ENCODE assay signal across 8 cellular contexts in genomic region chr7:85186521-85187241, GRCh38. TPM values are rescaled to one million over a fixed set of nuclear protein-coding genes. Genes with fewer than 3 reads are reported as not detected.
DNase-seq lines count a peak whose midpoint lies in the region; ATAC-seq and TF ChIP-seq lines count a peak whose summit lies in the region.

Gene SEMA3D, minus strand, starts transcription at chr7:85187056. Its CDS starts 65,165 bp downstream, at chr7:85121891.

- no peak for TF ChIP-seq POLR2A in Peyer's patch (IDR thresholded peaks at IDR 0.05)

- peak within 1 kb of the TSS; percentile 79 to 90 (median 86) for H3K4me3 Mint-ChIP-seq in IgD-negative memory B cell

- peaks cover 4 to 8% (median 8%) of the 10 kb centered on the region in 3 donors for H3K4me1 Mint-ChIP-seq in IgD-negative memory B cell

- no peaks in the 10 kb centered on the region for H3K4me1 ChIP-seq in Peyer's patch

- H3K36me3 Mint-ChIP-seq in IgD-negative memory B cell = no peaks in the 10 kb centered on the region

- peak within 1 kb of the TSS; percentile 44 to 67 (median 54) for H3K4me3 ChIP-seq in Peyer's patch
- H3K4me3 ChIP-seq in coronary artery = peak within 1 kb of the TSS; percentile 82

- H3K27ac Mint-ChIP-seq in IgD-negative memory B cell = peak within 1 kb of the TSS in 1 of 3 donors; percentile 74

- H3K36me3 ChIP-seq in Peyer's patch = no peaks in the 10 kb centered on the region

- no peak for DNase-seq in activated CD4-positive, CD25-positive, alpha-beta regulatory T cell (lab: John Stamatoyannopoulos, UW)
- DNase-seq in Peyer's patch (peak; percentile 30 to 86 (median 83)), coronary artery (ENCODE audit: low spot score) (peak; percentile 86), left colon (peak; percentile 28 to 53)
- DNase-seq in stimulated activated naive CD8-positive, alpha-beta T cell treated with anti-CD3 and anti-CD28 coated beads, Interleukin-15, Interleukin-2, amounts not matched to agents 100 U/mL and 50 U/mL, for 24 hours = peak; percentile 42

- ATAC-seq in activated CD4-positive, CD25-positive, alpha-beta regulatory T cell treated with anti-CD3 and anti-CD28 coated beads, Interleukin-2, amount 50 U/mL, for 24 hours = peak; percentile 48 to 58
- peak; percentile 96 for ATAC-seq in GM21786 (IDR thresholded peaks at IDR 0.05; ENCODE audit: unreplicated experiment)
- peak; percentile 85 for ATAC-seq in left colon
- ATAC-seq in stimulated activated naive CD8-positive, alpha-beta T cell treated with anti-CD3 and anti-CD28 coated beads, Interleukin-15, Interleukin-2, amounts not matched to agents 100 U/mL and 50 U/mL, for 24 hours = peak; percentile 86

- H3K9me3 ChIP-seq in Peyer's patch = no peaks in the 10 kb centered on the region

- no peaks in the 10 kb centered on the region for H3K27me3 ChIP-seq in Peyer's patch

- H3K9me3 Mint-ChIP-seq in IgD-negative memory B cell = no peaks in the 10 kb centered on the region

- peak; percentile 11 to 83 (median 82) for TF ChIP-seq CTCF in Peyer's patch (IDR thresholded peaks at IDR 0.05)
- peak; percentile 89 for TF ChIP-seq CTCF in coronary artery (IDR thresholded peaks at IDR 0.05)

- intact Hi-C loops in left colon (cut with DNase I, micrococcal nuclease) = no loop called here

- H3K27ac ChIP-seq in Peyer's patch (peak within 1 kb of the TSS; percentile 44 to 85 (median 78)), coronary artery (peak within 1 kb of the TSS; percentile 83 to 90)

- H3K27me3 Mint-ChIP-seq in IgD-negative memory B cell = peaks cover 21% of the 10 kb centered on the region

RNA-seq across cellular contexts. Expression of gene SEMA3D, which starts in this region (rescaled TPM):
- polyA plus RNA-seq in IgD-negative memory B cell = not detected
- 1 to 10 TPM; 4.5 to 7.6 (median 6.5) TPM for total RNA-seq in Peyer's patch
- total RNA-seq in left colon = 1 to 10 TPM; 2.0 to 2.6 TPM

Comparison
In these comparisons a context has a peak if more than half of its experiments do, and no peak if none do; other contexts are left out.
1. DNase-seq: peak in Peyer's patch (3 of 3), coronary artery (single experiment), left colon (2 of 2) and stimulated activated naive CD8-positive, alpha-beta T cell treated with anti-CD3 and anti-CD28 coated beads, Interleukin-15, Interleukin-2, amounts not matched to agents 100 U/mL and 50 U/mL, for 24 hours (single experiment); none in activated CD4-positive, CD25-positive, alpha-beta regulatory T cell (0 of 4).
2. Peak in every context shown above with its lines, with median percentiles within 50 percentile points of each other: ATAC-seq.